In the genomic region with DNA sequence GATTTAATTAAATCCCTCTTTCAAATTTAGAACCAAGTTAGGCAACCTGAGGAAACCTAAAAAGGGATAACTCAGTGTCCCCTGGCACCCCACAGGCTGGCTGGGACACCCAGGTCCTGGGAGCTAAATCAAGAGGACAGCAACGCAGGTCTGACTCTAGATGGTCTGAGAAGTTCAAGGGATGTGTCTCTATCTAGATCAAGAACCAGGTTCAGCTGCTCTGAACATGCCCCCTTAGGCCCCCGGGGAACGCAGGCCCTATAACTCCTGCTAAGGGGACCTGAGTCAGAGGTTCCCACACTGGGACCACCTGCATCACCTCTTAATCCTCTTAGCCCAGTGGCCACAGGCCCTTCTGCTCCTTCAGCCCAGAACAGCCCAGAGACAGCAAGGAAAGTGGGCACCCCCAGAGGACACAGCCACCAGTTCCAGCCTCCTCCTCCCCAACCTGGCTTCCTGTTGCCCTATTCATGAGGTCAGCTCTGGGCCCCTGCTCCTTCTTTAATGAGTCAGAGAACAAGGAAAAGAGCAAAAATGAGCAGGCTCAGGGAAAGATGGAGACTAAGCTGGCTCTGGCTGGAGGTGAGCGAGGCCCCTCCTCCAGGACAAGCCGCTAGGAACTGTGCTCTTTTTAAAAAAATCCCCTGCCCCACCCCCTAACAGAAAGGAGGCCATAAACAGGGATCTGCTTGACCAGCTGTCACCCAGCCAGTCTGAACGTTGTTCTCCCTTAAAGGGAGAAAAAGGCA, we compare ENCODE assay signal across 8 cellular contexts. TPM values are rescaled to one million over a fixed set of nuclear protein-coding genes. Genes with fewer than 3 reads are reported as not detected.
DNase-seq lines count a peak whose midpoint lies in the region; ATAC-seq, FAIRE-seq and TF ChIP-seq lines count a peak whose summit lies in the region.

No MANE protein-coding gene starts in this region.

- no peaks in the 10 kb centered on the region for H3F3A ChIP-seq in OCI-LY1 (ENCODE audit: insufficient read depth, low read length)

- no peak overlapping the region for H2AFZ ChIP-seq in OCI-LY1 (ENCODE audit: low read length)

- intact Hi-C loops in esophagus muscularis mucosa (cut with DNase I) (no loop called here), pancreas (cut with DNase I) (no loop called here)

- H3K36me3 ChIP-seq in OCI-LY1 (ENCODE audit: insufficient read depth, low read length) (peaks cover 44% of the 10 kb centered on the region), esophagus muscularis mucosa (peaks cover 0 to 5% (median 0%) of the 10 kb centered on the region in 4 donors), pancreas (no peaks in the 10 kb centered on the region)

- no peaks in the 10 kb centered on the region for H3K9me3 ChIP-seq in OCI-LY1 (ENCODE audit: low read length)
- no peaks in the 10 kb centered on the region for H3K9me3 ChIP-seq in esophagus muscularis mucosa
- no peaks in the 10 kb centered on the region for H3K9me3 ChIP-seq in pancreas

- peaks cover 66% of the 10 kb centered on the region for H3K4me1 ChIP-seq in OCI-LY1 (ENCODE audit: insufficient read depth, low read length, severe bottlenecking)
- H3K4me1 ChIP-seq in esophagus muscularis mucosa = peaks cover 44 to 68% (median 58%) of the 10 kb centered on the region in 4 donors
- peaks cover 9 to 36% (median 15%) of the 10 kb centered on the region in 3 donors for H3K4me1 ChIP-seq in pancreas

- ATAC-seq in pancreas (peak in 3 of 4 donors; percentile 27 to 51 (median 39)), GM19452 (IDR thresholded peaks at IDR 0.05; ENCODE audit: unreplicated experiment) (no peak)

- H3K4me3 ChIP-seq in OCI-LY1 (ENCODE audit: low read depth, low read length, poor library complexity, severe bottlenecking) = no peak overlapping the region
- H3K4me3 ChIP-seq in esophagus muscularis mucosa = no peak overlapping the region
- H3K4me3 ChIP-seq in pancreas = no peak overlapping the region

- H3K4me2 ChIP-seq in OCI-LY1 (ENCODE audit: low read length) = peak overlapping the region; percentile 68

- TF ChIP-seq CTCF in OCI-LY1 (IDR thresholded peaks at IDR 0.05; ENCODE audit: low read length) (no peak), esophagus muscularis mucosa (IDR thresholded peaks at IDR 0.05) (no peak), pancreas (IDR thresholded peaks at IDR 0.05) (no peak)

- 47% methylated on average over 6 of the region's 6 CpGs for WGBS in esophagus muscularis mucosa
- 71 to 75% methylated on average over 6 of the region's 6 CpGs for WGBS in pancreas, 2 donors

- H3K79me2 ChIP-seq in OCI-LY1 (ENCODE audit: insufficient read depth, low read length) = peaks cover 69% of the 10 kb centered on the region

- H3K9ac ChIP-seq in OCI-LY1 (ENCODE audit: low read length) = peak overlapping the region; percentile 70

- H3K27ac ChIP-seq in OCI-LY1 (ENCODE audit: low read depth, low read length, poor library complexity, severe bottlenecking) (peak overlapping the region; percentile 91), esophagus muscularis mucosa (replicated peaks in 1 of 4) (peak overlapping the region; percentile 79 to 91 (median 88)), pancreas (peak overlapping the region in 2 of 4 donors; percentile 56 to 82)

- H3K9me2 ChIP-seq in OCI-LY1 (ENCODE audit: low read depth, low read length) = no peaks in the 10 kb centered on the region

- TF ChIP-seq EP300 in esophagus muscularis mucosa (IDR thresholded peaks at IDR 0.05) = no peak

- DNase-seq in DMS 273 (lab: John Stamatoyannopoulos, UW; ENCODE audit: unreplicated experiment) = peak; percentile 77
- DNase-seq in esophagus muscularis mucosa (ENCODE audit: extremely low spot score) = no peak
- peak in 2 of 6 donors; percentile 21 to 39 for DNase-seq in pancreas
- DNase-seq in inferior parietal cortex (ENCODE audit: extremely low spot score) = no peak
- DNase-seq in stimulated activated naive CD4-positive, alpha-beta T cell treated with Interleukin-2 at 50 U/mL for 16 hours (lab: John Stamatoyannopoulos, UW) = no peak
- DNase-seq in GDM1 (lab: John Stamatoyannopoulos, UW) = no peak

- FAIRE-seq in pancreas (lab: Jason Lieb, UNC) = no peak

- TF ChIP-seq POLR2A in esophagus muscularis mucosa (IDR thresholded peaks at IDR 0.05; ENCODE audit: low read depth) = no peak

- H4K20me1 ChIP-seq in OCI-LY1 (ENCODE audit: insufficient read depth, low read length) = no peaks in the 10 kb centered on the region

- H3K27me3 ChIP-seq in OCI-LY1 (ENCODE audit: insufficient read depth, low read length) (no peaks in the 10 kb centered on the region), esophagus muscularis mucosa (no peaks in the 10 kb centered on the region), pancreas (no peaks in the 10 kb centered on the region)

RNA-seq across cellular contexts. Expression of a gene that starts 10.8 kb away (rescaled TPM):
- total RNA-seq in esophagus muscularis mucosa (10 to 100 TPM; 10.4 to 24.4 (median 13.3) TPM), pancreas (1 to 10 TPM; 4.4 to 9.8 (median 5.6) TPM)
- 10 to 100 TPM in 1 of 2 donors, 1 to 10 TPM in 1; 8.2 to 13.2 TPM for polyA plus RNA-seq in pancreas
